Comparison of ENCODE assay signal across 8 cellular contexts in genomic region chr19:1069009-1069779, GRCh38. TPM values are rescaled to one million over a fixed set of nuclear protein-coding genes. Genes with fewer than 3 reads are reported as not detected.
DNase-seq lines count a peak whose midpoint lies in the region; ATAC-seq and TF ChIP-seq lines count a peak whose summit lies in the region.

No MANE protein-coding gene starts in this region.

- H3K27me3 ChIP-seq in mammary epithelial cell (ENCODE audit: insufficient read depth, low read length): peaks cover 6% of the 10 kb centered on the region

- no peak overlapping the region for H3K4me3 ChIP-seq in mammary epithelial cell (replicated peaks in 1 of 3; ENCODE audit: insufficient read depth in 1 of 3, low read depth in 2 of 3, low read length in 3 of 3)

- TF ChIP-seq CTCF in MCF 10A (IDR thresholded peaks at IDR 0.05; ENCODE audit: unreplicated experiment) (no peak), mammary epithelial cell (conservative IDR thresholded peaks at IDR 0.05 in 1 of 2, IDR thresholded peaks at IDR 0.05 in 1 of 2; ENCODE audit: extremely low read depth in 1 of 2, insufficient read depth in 1 of 2, low read depth in 1 of 2, low read length in 2 of 2) (no peak)
- TF ChIP-seq CTCF in activated CD8-positive, alpha-beta T cell treated with anti-CD3 and anti-CD28 coated beads for 36 hours (IDR thresholded peaks at IDR 0.05): no peak

- no peak overlapping the region for H3K4me3 Mint-ChIP-seq in MCF 10A (ENCODE audit: unreplicated experiment)
- H3K4me3 Mint-ChIP-seq in activated CD8-positive, alpha-beta T cell treated with anti-CD3 and anti-CD28 coated beads for 36 hours: peak overlapping the region; percentile 84

- peaks cover 23% of the 10 kb centered on the region for H3K4me1 Mint-ChIP-seq in MCF 10A (ENCODE audit: insufficient read depth, unreplicated experiment)
- H3K4me1 Mint-ChIP-seq in activated CD8-positive, alpha-beta T cell treated with anti-CD3 and anti-CD28 coated beads for 36 hours (ENCODE audit: low read depth): peaks cover 54% of the 10 kb centered on the region

- H3K27ac ChIP-seq in mammary epithelial cell (ENCODE audit: insufficient read depth, low read depth, low read length): no peak overlapping the region

- peaks cover 6% of the 10 kb centered on the region for H3K36me3 Mint-ChIP-seq in MCF 10A (ENCODE audit: insufficient read depth, unreplicated experiment)
- H3K36me3 Mint-ChIP-seq in activated CD8-positive, alpha-beta T cell treated with anti-CD3 and anti-CD28 coated beads for 36 hours (ENCODE audit: low read depth): peaks cover 45% of the 10 kb centered on the region

- 90% methylated on average over 24 of the region's 25 CpGs for WGBS in mammary epithelial cell (ENCODE audit: low coverage, missing lambda C conversion rate)

- peaks cover 36% of the 10 kb centered on the region for H3K4me1 ChIP-seq in mammary epithelial cell (ENCODE audit: insufficient read depth, low read length)

- no peaks in the 10 kb centered on the region for H3K9me3 ChIP-seq in mammary epithelial cell (replicated peaks; ENCODE audit: insufficient read depth, low read length)

- H3K9ac ChIP-seq in mammary epithelial cell (ENCODE audit: insufficient read depth, low read length): no peak overlapping the region

- DNase-seq in MCF 10A (ENCODE audit: unreplicated experiment): peak; percentile 39
- DNase-seq in mammary epithelial cell: no peak
- peak; percentile 77 for DNase-seq in activated CD8-positive, alpha-beta T cell treated with anti-CD3 and anti-CD28 coated beads for 36 hours
- peak; percentile 93 for DNase-seq in cardiac septum (ENCODE audit: low spot score)
- peak; percentile 55 for DNase-seq in stimulated activated naive CD4-positive, alpha-beta T cell treated with Interleukin-2 at 50 U/mL for 16 hours (lab: John Stamatoyannopoulos, UW)
- DNase-seq in NCI-H748 (lab: John Stamatoyannopoulos, UW; ENCODE audit: unreplicated experiment): no peak
- no peak for DNase-seq in OCI-M2 (lab: John Stamatoyannopoulos, UW; ENCODE audit: unreplicated experiment)
- no peak for DNase-seq in NCI-H526 (lab: John Stamatoyannopoulos, UW)

- POLR2A ChIA-PET in MCF 10A (lab: Yijun Ruan, JAX): no interaction called here
- POLR2A ChIA-PET in activated CD8-positive, alpha-beta T cell treated with anti-CD3 and anti-CD28 coated beads for 36 hours (lab: Charles Lee): interaction anchor here (1.2 to 12.2 kb wide), 6 partner anchors 7 to 47 kb away, joined by 6 to 148 read pairs (median 22); partner anchors contain the start of genes GPX4 and RNU6-2

- BruUV-seq in MCF 10A (replicated peaks; lab: Mats Ljungman, UMichigan) (no TSS peak), mammary epithelial cell (replicated peaks; lab: Mats Ljungman, UMichigan) (no TSS peak)

- H3K4me2 ChIP-seq in mammary epithelial cell (ENCODE audit: insufficient read depth, low read depth, low read length): no peak overlapping the region

- CTCF ChIA-PET in MCF 10A (lab: Yijun Ruan, JAX): no interaction called here
- CTCF ChIA-PET in mammary epithelial cell (lab: Charles Lee; ENCODE audit: low non-redundant PET): interaction anchor here (0.6 kb wide), 1 partner anchor 18 kb away, joined by 3 read pairs; no protein-coding TSS in a partner anchor
- CTCF ChIA-PET in activated CD8-positive, alpha-beta T cell treated with anti-CD3 and anti-CD28 coated beads for 36 hours (lab: Charles Lee): interaction anchor here (2.2 kb wide), 1 partner anchor 175 kb away, joined by 6 read pairs; no protein-coding TSS in a partner anchor

- no peak overlapping the region for H2AFZ ChIP-seq in mammary epithelial cell (ENCODE audit: low read depth, low read length)

- in situ Hi-C loops in mammary epithelial cell (cut with MboI; ENCODE audit: low sequenced_read_pairs in 2 of 2): no loop called here

- H3K27me3 Mint-ChIP-seq in MCF 10A (ENCODE audit: insufficient read depth, unreplicated experiment): no peaks in the 10 kb centered on the region
- no peaks in the 10 kb centered on the region for H3K27me3 Mint-ChIP-seq in activated CD8-positive, alpha-beta T cell treated with anti-CD3 and anti-CD28 coated beads for 36 hours

- no peaks in the 10 kb centered on the region for H3K36me3 ChIP-seq in mammary epithelial cell (ENCODE audit: insufficient read depth, low read length)

- dilution Hi-C loops in mammary epithelial cell (cut with HindIII; ENCODE audit: low sequenced_read_pairs): loop anchor here (5.0 to 10.0 kb wide), 3 partner anchors 47 to 166 kb away; partner anchors contain the start of genes CBARP, RNU6-2 and TMEM259

- peak; percentile 12 for ATAC-seq in activated CD8-positive, alpha-beta T cell treated with anti-CD3 and anti-CD28 coated beads for 36 hours

- H3K79me2 ChIP-seq in mammary epithelial cell (ENCODE audit: insufficient read depth, low read length): no peaks in the 10 kb centered on the region

- H3K9me3 Mint-ChIP-seq in MCF 10A (ENCODE audit: unreplicated experiment): no peaks in the 10 kb centered on the region
- no peaks in the 10 kb centered on the region for H3K9me3 Mint-ChIP-seq in activated CD8-positive, alpha-beta T cell treated with anti-CD3 and anti-CD28 coated beads for 36 hours

- intact Hi-C loops in MCF 10A (cut with micrococcal nuclease): loop anchor here (5.0 kb wide), 1 partner anchor 33 kb away; the partner anchor contains the start of gene GPX4
- intact Hi-C loops in mammary epithelial cell (cut with micrococcal nuclease): no loop called here
- intact Hi-C loops in activated CD8-positive, alpha-beta T cell treated with anti-CD3 and anti-CD28 coated beads for 36 hours (cut with micrococcal nuclease): no loop called here
- intact Hi-C loops in cardiac septum (cut with DNase I): no loop called here

- peak overlapping the region; percentile 59 for H3K27ac Mint-ChIP-seq in MCF 10A (ENCODE audit: low read depth, unreplicated experiment)
- peak overlapping the region; percentile 87 for H3K27ac Mint-ChIP-seq in activated CD8-positive, alpha-beta T cell treated with anti-CD3 and anti-CD28 coated beads for 36 hours

- no peaks in the 10 kb centered on the region for H4K20me1 ChIP-seq in mammary epithelial cell (ENCODE audit: insufficient read depth, low read length)

RNA-seq across cellular contexts. Expression of gene ARHGAP45, which starts 2.2 kb away (rescaled TPM):
- total RNA-seq in MCF 10A (2022) (11.9 and 15.3 TPM in 2 replicates), mammary epithelial cell (1 to 10 TPM in 1 of 2 donors, under 1 TPM in 1; 0.94 to 6.0 TPM), cardiac septum (3.7 TPM)
- polyA plus RNA-seq in mammary epithelial cell: 1.3 TPM
- polyA minus RNA-seq in mammary epithelial cell: 0.10 TPM
- 100 to 1,000 TPM; 136 to 150 TPM for total RNA-seq in activated CD8-positive, alpha-beta T cell treated with anti-CD3 and anti-CD28 coated beads for 36 hours

RNA-seq across cellular contexts. Expression of gene POLR2E, which starts 26.0 kb away (rescaled TPM):
- total RNA-seq in MCF 10A (2022): 184 and 201 TPM in 2 replicates
- 100 to 1,000 TPM in 1 of 2 donors, 10 to 100 TPM in 1; 63.7 to 233 TPM for total RNA-seq in mammary epithelial cell
- polyA plus RNA-seq in mammary epithelial cell: 258 TPM
- polyA minus RNA-seq in mammary epithelial cell: 118 TPM
- 100 to 1,000 TPM; 271 to 282 TPM for total RNA-seq in activated CD8-positive, alpha-beta T cell treated with anti-CD3 and anti-CD28 coated beads for 36 hours
- 125 TPM for total RNA-seq in cardiac septum

RNA-seq across cellular contexts. Expression of gene ABCA7, which starts 29.3 kb away (rescaled TPM):
- total RNA-seq in MCF 10A (2022): 10.3 and 18.2 TPM in 2 replicates
- total RNA-seq in mammary epithelial cell: 10 to 100 TPM; 14.3 to 28.4 TPM
- 7.4 TPM for polyA plus RNA-seq in mammary epithelial cell
- polyA minus RNA-seq in mammary epithelial cell: 21.8 TPM
- total RNA-seq in activated CD8-positive, alpha-beta T cell treated with anti-CD3 and anti-CD28 coated beads for 36 hours: 10 to 100 TPM; 14.0 to 14.6 TPM
- total RNA-seq in cardiac septum: 10.5 TPM

RNA-seq across cellular contexts. Expression of gene GPX4, which starts 34.6 kb away (rescaled TPM):
- total RNA-seq in MCF 10A (2022): 179 and 191 TPM in 2 replicates
- 100 to 1,000 TPM; 154 to 216 TPM for total RNA-seq in mammary epithelial cell
- polyA plus RNA-seq in mammary epithelial cell: 357 TPM
- polyA minus RNA-seq in mammary epithelial cell: 97.5 TPM
- total RNA-seq in activated CD8-positive, alpha-beta T cell treated with anti-CD3 and anti-CD28 coated beads for 36 hours: 100 to 1,000 TPM; 224 to 232 TPM
- 243 TPM for total RNA-seq in cardiac septum

RNA-seq across cellular contexts. Expression of gene CNN2, which starts 42.8 kb away (rescaled TPM):
- total RNA-seq in MCF 10A (2022): 112 and 166 TPM in 2 replicates
- 100 to 1,000 TPM; 420 to 485 TPM for total RNA-seq in mammary epithelial cell
- 287 TPM for polyA plus RNA-seq in mammary epithelial cell
- 688 TPM for polyA minus RNA-seq in mammary epithelial cell
- 10 to 100 TPM; 97.4 to 98.3 TPM for total RNA-seq in activated CD8-positive, alpha-beta T cell treated with anti-CD3 and anti-CD28 coated beads for 36 hours
- 44.8 TPM for total RNA-seq in cardiac septum

Comparison
In these comparisons a context has a peak if more than half of its experiments do, and no peak if none do; other contexts are left out.
1. DNase-seq: peak in MCF 10A (single experiment), activated CD8-positive, alpha-beta T cell treated with anti-CD3 and anti-CD28 coated beads for 36 hours (single experiment), cardiac septum (single experiment) and stimulated activated naive CD4-positive, alpha-beta T cell treated with Interleukin-2 at 50 U/mL for 16 hours (single experiment); none in mammary epithelial cell (single experiment), NCI-H748 (single experiment), OCI-M2 (single experiment) and NCI-H526 (0 of 2).